Comparison of ENCODE assay signal across 17 cellular contexts in the genomic region with DNA sequence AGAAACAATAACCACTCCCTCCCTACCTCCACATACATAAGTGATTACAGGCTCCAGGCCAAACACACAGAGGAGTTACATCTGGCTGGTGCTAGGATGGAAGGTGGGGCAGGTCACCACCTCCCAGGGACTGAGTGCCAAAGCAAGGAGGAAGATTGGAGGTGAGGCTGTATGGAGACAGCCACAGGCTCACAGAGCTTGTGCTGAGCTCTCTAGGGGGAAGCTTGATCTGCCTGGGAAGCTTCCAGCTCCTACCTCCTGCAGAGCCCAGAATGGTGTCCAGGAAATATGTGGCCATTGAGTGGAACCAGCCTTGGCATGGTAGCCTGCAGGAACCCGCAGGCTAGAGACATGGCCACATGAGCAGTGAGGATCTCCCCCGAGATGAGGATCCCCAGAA. TPM values are rescaled to one million over a fixed set of nuclear protein-coding genes. Genes with fewer than 3 reads are reported as not detected.
DNase-seq lines count a peak whose midpoint lies in the region; ATAC-seq and TF ChIP-seq lines count a peak whose summit lies in the region.
"Had no signal": no experiment of that assay in that cellular context is flagged by ENCODE, and none has a peak within 500 bp of the region (broad histone marks: within the 10 kb centered on the region; RNA-seq: fewer than 3 reads in every experiment).

No MANE protein-coding gene starts in this region.

- peaks cover 16% of the 10 kb centered on the region for H3K36me3 Mint-ChIP-seq in HFFc6 (ENCODE audit: low read depth)

- no peaks in the 10 kb centered on the region for H3K27me3 ChIP-seq in RWPE2 (ENCODE audit: insufficient read depth, poor library complexity, severe bottlenecking)
- no peaks in the 10 kb centered on the region for H3K27me3 ChIP-seq in smooth muscle cell (ENCODE audit: low read depth)
- H3K27me3 ChIP-seq: BLaER1 treated with 17β-estradiol and CSF1 and Interleukin-3, amounts not matched to agents 10 nM and 100 nM; gastroesophageal sphincter; spleen had no signal

- H3K9me3 ChIP-seq in RWPE2 (ENCODE audit: severe bottlenecking) = no peaks in the 10 kb centered on the region
- no peaks in the 10 kb centered on the region for H3K9me3 ChIP-seq in smooth muscle cell (replicated peaks; ENCODE audit: low read depth)
- H3K9me3 ChIP-seq: BLaER1 treated with 17β-estradiol and CSF1 and Interleukin-3, amounts not matched to agents 10 nM and 100 nM; gastroesophageal sphincter; spleen had no signal

- H3K4me2 ChIP-seq in smooth muscle cell = peak overlapping the region; percentile 51
- H3K4me2 ChIP-seq: BLaER1 treated with 17β-estradiol and CSF1 and Interleukin-3, amounts not matched to agents 10 nM and 100 nM had no signal

- H3K27me3 Mint-ChIP-seq in HFFc6 (ENCODE audit: insufficient read depth) = no peaks in the 10 kb centered on the region; the same call in none of the 2 replicates
- H3K27me3 Mint-ChIP-seq: activated CD4-positive, alpha-beta T cell treated with anti-CD3 and anti-CD28 coated beads, Interleukin-2, amount 10 ng/mL, durations not matched to agents 24 days and 14 days; activated naive CD8-positive, alpha-beta T cell treated with anti-CD3 and anti-CD28 coated beads, Interleukin-2, amount 10 ng/mL, durations not matched to agents 7 days and 5 days; central memory CD8-positive, alpha-beta T cell had no signal

- H2AFZ ChIP-seq in smooth muscle cell (ENCODE audit: low read depth) = no peak overlapping the region

- H3K27ac Mint-ChIP-seq in HFFc6 = peak overlapping the region; percentile 80
- H3K27ac Mint-ChIP-seq: activated CD4-positive, alpha-beta T cell treated with anti-CD3 and anti-CD28 coated beads, Interleukin-2, amount 10 ng/mL, durations not matched to agents 24 days and 14 days had no signal

- H3K4me1 ChIP-seq in RWPE2 (ENCODE audit: insufficient read depth, poor library complexity, severe bottlenecking) = peaks cover 12% of the 10 kb centered on the region
- H3K4me1 ChIP-seq in smooth muscle cell (ENCODE audit: low read depth) = peaks cover 5% of the 10 kb centered on the region

- peaks cover 22% of the 10 kb centered on the region for H3K4me1 Mint-ChIP-seq in HFFc6 (ENCODE audit: low read depth)

- TF ChIP-seq CTCF in HFFc6 (IDR thresholded peaks at IDR 0.05) = no peak
- TF ChIP-seq CTCF in RWPE2 (IDR thresholded peaks at IDR 0.05; ENCODE audit: poor library complexity, severe bottlenecking) = no peak
- no peak for TF ChIP-seq CTCF in smooth muscle cell (IDR thresholded peaks at IDR 0.05; ENCODE audit: borderline replicate concordance, insufficient read depth, poor library complexity, severe bottlenecking)

- H3K9ac ChIP-seq in smooth muscle cell (ENCODE audit: low read depth) = no peak overlapping the region
- H3K9ac ChIP-seq: BLaER1 treated with 17β-estradiol and CSF1 and Interleukin-3, amounts not matched to agents 10 nM and 100 nM had no signal

- no peak overlapping the region for H3K4me3 ChIP-seq in RWPE2 (ENCODE audit: severe bottlenecking)
- H3K4me3 ChIP-seq in smooth muscle cell = no peak overlapping the region
- H3K4me3 ChIP-seq: BLaER1 treated with 17β-estradiol and CSF1 and Interleukin-3, amounts not matched to agents 10 nM and 100 nM; gastroesophageal sphincter; spleen had no signal

- no peaks in the 10 kb centered on the region for H3K9me3 Mint-ChIP-seq in HFFc6
- H3K9me3 Mint-ChIP-seq: activated CD4-positive, alpha-beta T cell treated with anti-CD3 and anti-CD28 coated beads, Interleukin-2, amount 10 ng/mL, durations not matched to agents 24 days and 14 days; activated naive CD8-positive, alpha-beta T cell treated with anti-CD3 and anti-CD28 coated beads, Interleukin-2, amount 10 ng/mL, durations not matched to agents 7 days and 5 days; central memory CD8-positive, alpha-beta T cell had no signal

- H4K20me1 ChIP-seq in smooth muscle cell (ENCODE audit: low read depth) = no peaks in the 10 kb centered on the region

- 69% methylated on average over 2 of the region's 2 CpGs for WGBS in smooth muscle cell (ENCODE audit: low lambda C conversion rate)

- peaks cover 5% of the 10 kb centered on the region for H3F3A ChIP-seq in smooth muscle cell (ENCODE audit: low read depth)

- no peak overlapping the region for H3K4me3 Mint-ChIP-seq in HFFc6
- H3K4me3 Mint-ChIP-seq: activated CD4-positive, alpha-beta T cell treated with anti-CD3 and anti-CD28 coated beads, Interleukin-2, amount 10 ng/mL, durations not matched to agents 24 days and 14 days; activated naive CD8-positive, alpha-beta T cell treated with anti-CD3 and anti-CD28 coated beads, Interleukin-2, amount 10 ng/mL, durations not matched to agents 7 days and 5 days; central memory CD8-positive, alpha-beta T cell had no signal

- DNase-seq in HFFc6 = no peak
- no peak for DNase-seq in RWPE2 (ENCODE audit: low spot score)
- DNase-seq in glomerular visceral epithelial cell (ENCODE audit: extremely low spot score) = peak; percentile 76
- no peak for DNase-seq in smooth muscle cell (lab: John Stamatoyannopoulos, UW; ENCODE audit: unreplicated experiment)
- DNase-seq: activated CD4-positive, alpha-beta T cell treated with anti-CD3 and anti-CD28 coated beads, Interleukin-2, amount 10 ng/mL, durations not matched to agents 24 days and 14 days; activated naive CD8-positive, alpha-beta T cell treated with anti-CD3 and anti-CD28 coated beads, Interleukin-2, amount 10 ng/mL, durations not matched to agents 7 days and 5 days; DMS79; Karpas-422; NCI-H1436 treated with DMSO at 0.1 percent for 48 hours; spleen; stimulated activated naive CD4-positive, alpha-beta T cell treated with Interleukin-2 at 50 U/mL for 16 hours had no signal

- H3K79me2 ChIP-seq in smooth muscle cell (ENCODE audit: low read depth) = peaks cover 5% of the 10 kb centered on the region

- peak; percentile 24; the same call in 2 of the 3 replicates for ATAC-seq in RWPE2 (ENCODE audit: low read depth)
- no peak for ATAC-seq in GM18858 (IDR thresholded peaks at IDR 0.05; ENCODE audit: unreplicated experiment)
- ATAC-seq in GM18867 (IDR thresholded peaks at IDR 0.05; ENCODE audit: unreplicated experiment) = no peak
- no peak for ATAC-seq in GM19023 (IDR thresholded peaks at IDR 0.05; ENCODE audit: unreplicated experiment)
- ATAC-seq: gastroesophageal sphincter had no signal

- H3K27ac ChIP-seq in RWPE2 (ENCODE audit: poor library complexity, severe bottlenecking) (peak overlapping the region; percentile 84), smooth muscle cell (ENCODE audit: low read depth) (peak overlapping the region; percentile 86)
- H3K27ac ChIP-seq: BLaER1 treated with 17β-estradiol and CSF1 and Interleukin-3, amounts not matched to agents 10 nM and 100 nM; gastroesophageal sphincter; spleen had no signal

- peaks cover 8% of the 10 kb centered on the region for H3K36me3 ChIP-seq in RWPE2 (ENCODE audit: low read depth)
- no peaks in the 10 kb centered on the region for H3K36me3 ChIP-seq in smooth muscle cell (ENCODE audit: low read depth)

RNA-seq across cellular contexts. Expression of gene MED15, which starts 3.6 kb away (rescaled TPM):
- 100 to 1,000 TPM; 128 to 148 (median 136) TPM for total RNA-seq in HFFc6 (2021; fragmentation: NEBNext Ultra II Directional; extraction: Animal tissue kit (Norgen Biotek cat#: 25700))
- 25.3 and 29.2 TPM in 2 replicates for total RNA-seq in smooth muscle cell
- 70.5 and 78.5 TPM in 2 replicates for polyA plus RNA-seq in smooth muscle cell

RNA-seq across cellular contexts. Expression of gene KLHL22, which starts 8.2 kb away (rescaled TPM):
- total RNA-seq in HFFc6 (2021; fragmentation: NEBNext Ultra II Directional; extraction: Animal tissue kit (Norgen Biotek cat#: 25700)) = 10 to 100 TPM; 19.2 to 25.5 (median 21.6) TPM
- total RNA-seq in smooth muscle cell = 17.1 and 26.1 TPM in 2 replicates
- 18.1 and 27.3 TPM in 2 replicates for polyA plus RNA-seq in smooth muscle cell
